8 cellular contexts compared by ENCODE assay signal in genomic region chr10:84156768-84157167, GRCh38. TPM values are rescaled to one million over a fixed set of nuclear protein-coding genes. Genes with fewer than 3 reads are reported as not detected.
DNase-seq lines count a peak whose midpoint lies in the region; ATAC-seq and TF ChIP-seq lines count a peak whose summit lies in the region.

No MANE protein-coding gene starts in this region.

- H4K12ac ChIP-seq in trophoblast cell (ENCODE audit: low read depth, low read length), result no peak overlapping the region

- no CpG with 5 or more reads among the region's 10 CpGs for WGBS in trophoblast cell (ENCODE audit: extremely low coverage, insufficient coverage, insufficient read length)

- H3K36me3 ChIP-seq in trophoblast cell (ENCODE audit: control insufficient read depth in 1 of 2, insufficient read depth in 2 of 2, low read length in 2 of 2), result peaks cover 2 to 4% of the 10 kb centered on the region in 2 experiments

- no peaks in the 10 kb centered on the region for H3K79me2 ChIP-seq in trophoblast cell (ENCODE audit: control insufficient read depth, insufficient read depth, low read length, poor library complexity)

- no peak overlapping the region for H2AK5ac ChIP-seq in trophoblast cell (ENCODE audit: low read length)

- H3K4me3 ChIP-seq in GM12865 (ENCODE audit: low read depth, low read length) (no peak overlapping the region), trophoblast cell (ENCODE audit: low read depth, low read length) (no peak overlapping the region)

- no peak overlapping the region for H3K18ac ChIP-seq in trophoblast cell (ENCODE audit: low read length)

- peak; percentile 75 for ATAC-seq in HG03520 (IDR thresholded peaks at IDR 0.05; ENCODE audit: unreplicated experiment)
- ATAC-seq in HG03135 (IDR thresholded peaks at IDR 0.05; ENCODE audit: unreplicated experiment), result no peak
- no peak for ATAC-seq in HG03432 (IDR thresholded peaks at IDR 0.05; ENCODE audit: unreplicated experiment)

- H3K27me3 Mint-ChIP-seq in activated T-cell treated with anti-CD3 and anti-CD28 coated beads, Interleukin-2, amount 50 U/mL, for 24 hours, result no peaks in the 10 kb centered on the region

- H2AFZ ChIP-seq in trophoblast cell (ENCODE audit: insufficient read depth, low read length, poor library complexity), result no peak overlapping the region

- H2BK12ac ChIP-seq in trophoblast cell (ENCODE audit: low read length), result no peak overlapping the region

- H3K79me1 ChIP-seq in trophoblast cell (ENCODE audit: low read length), result no peaks in the 10 kb centered on the region

- H3K27me3 ChIP-seq in trophoblast cell (ENCODE audit: insufficient read depth, low read length), result no peaks in the 10 kb centered on the region

- TF ChIP-seq CTCF in GM12865 (IDR thresholded peaks at IDR 0.05; ENCODE audit: insufficient read depth, low read depth, low read length, missing control alignments), result no peak

- H3K4me1 Mint-ChIP-seq in activated T-cell treated with anti-CD3 and anti-CD28 coated beads, Interleukin-2, amount 50 U/mL, for 24 hours (ENCODE audit: low read depth), result peaks cover 56% of the 10 kb centered on the region

- no peak overlapping the region for H4K91ac ChIP-seq in trophoblast cell (ENCODE audit: low read depth, low read length)

- no peak overlapping the region for H3K4ac ChIP-seq in trophoblast cell (ENCODE audit: low read depth, low read length)

- H3K36me3 Mint-ChIP-seq in activated T-cell treated with anti-CD3 and anti-CD28 coated beads, Interleukin-2, amount 50 U/mL, for 24 hours (ENCODE audit: low read depth), result peaks cover 52% of the 10 kb centered on the region

- no peak overlapping the region for H3K27ac ChIP-seq in trophoblast cell (ENCODE audit: low read depth, low read length)

- H3K23ac ChIP-seq in trophoblast cell (ENCODE audit: low read length), result no peak overlapping the region

- no peak overlapping the region for H3K4me3 Mint-ChIP-seq in activated T-cell treated with anti-CD3 and anti-CD28 coated beads, Interleukin-2, amount 50 U/mL, for 24 hours

- no peak overlapping the region for H3K14ac ChIP-seq in trophoblast cell (ENCODE audit: low read length)

- no peaks in the 10 kb centered on the region for H3K9me3 Mint-ChIP-seq in activated T-cell treated with anti-CD3 and anti-CD28 coated beads, Interleukin-2, amount 50 U/mL, for 24 hours

- H3K27ac Mint-ChIP-seq in activated T-cell treated with anti-CD3 and anti-CD28 coated beads, Interleukin-2, amount 50 U/mL, for 24 hours, result peak overlapping the region; percentile 82

- H3K9ac ChIP-seq in trophoblast cell (ENCODE audit: low read length), result no peak overlapping the region

- peak; percentile 53 for DNase-seq in GM12865 (ENCODE audit: low read depth)
- DNase-seq in activated T-cell treated with anti-CD3 and anti-CD28 coated beads, Interleukin-2, amount 50 U/mL, for 24 hours, result peak; percentile 57
- DNase-seq in trophoblast cell, result peak; percentile 88
- DNase-seq in islet precursor cell, result no peak
- no peak for DNase-seq in kidney tubule cell (ENCODE audit: low spot score)

- no peak overlapping the region for H2BK5ac ChIP-seq in trophoblast cell (ENCODE audit: low read depth, low read length, poor library complexity)

- H3K4me1 ChIP-seq in trophoblast cell (ENCODE audit: control insufficient read depth in 1 of 2, insufficient read depth in 2 of 2, low read length in 2 of 2), result no peaks in the 10 kb centered on the region

- H4K8ac ChIP-seq in trophoblast cell (ENCODE audit: low read depth, low read length), result no peak overlapping the region

- no peak overlapping the region for H2BK120ac ChIP-seq in trophoblast cell (ENCODE audit: insufficient read depth, low read length, poor library complexity)

- H3K9me3 ChIP-seq in trophoblast cell (ENCODE audit: insufficient read depth, low read depth, low read length), result no peaks in the 10 kb centered on the region

- H3K4me2 ChIP-seq in trophoblast cell (ENCODE audit: low read length), result no peak overlapping the region

RNA-seq across cellular contexts. Expression of gene GPR15LG, which starts 16.8 kb away (rescaled TPM):
- not detected in 2 replicates for polyA plus RNA-seq in trophoblast cell (2013)

RNA-seq across cellular contexts. Expression of gene GHITM, which starts 17.5 kb away (rescaled TPM):
- polyA plus RNA-seq in trophoblast cell (2013), result 72.0 and 73.8 TPM in 2 replicates

RNA-seq across cellular contexts. Expression of gene CDHR1, which starts 37.6 kb away (rescaled TPM):
- polyA plus RNA-seq in trophoblast cell (2013), result 0.06 and 0.08 TPM in 2 replicates

Comparison
In these comparisons a context has a peak if more than half of its experiments do, and no peak if none do; other contexts are left out.
1. DNase-seq: peak in GM12865 (single experiment), activated T-cell treated with anti-CD3 and anti-CD28 coated beads, Interleukin-2, amount 50 U/mL, for 24 hours (single experiment) and trophoblast cell (2 of 2); none in islet precursor cell (single experiment) and kidney tubule cell (single experiment).